Comparison of ENCODE assay signal across 2 cellular contexts in the genomic region with DNA sequence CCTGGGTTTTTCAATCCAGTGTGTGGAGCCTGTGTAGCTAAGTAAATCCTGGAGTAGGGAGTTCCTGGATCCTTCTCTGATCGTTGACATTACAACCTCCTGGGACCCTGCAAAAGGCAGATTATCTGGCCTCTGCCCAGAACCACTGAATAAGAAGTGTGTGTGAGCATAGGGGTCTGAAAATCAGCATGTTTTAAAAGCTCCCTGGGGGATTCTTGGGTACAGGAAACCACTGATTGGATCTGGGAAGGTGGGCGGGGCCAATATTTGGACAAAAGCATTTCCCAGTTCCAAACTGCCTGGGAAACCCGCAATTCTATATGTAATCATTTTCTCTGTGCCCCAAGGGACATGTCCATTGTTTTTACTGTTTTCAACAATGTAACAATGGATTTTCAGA.
TF ChIP-seq lines count a peak whose summit lies in the region.

No MANE protein-coding gene starts in this region.

TF ChIP-seq in SK-N-SH, 30 proteins besides CTCF, POLR2A, EP300 and RAD21 (continued from another document):
- TF ChIP-seq, protein P1, sequence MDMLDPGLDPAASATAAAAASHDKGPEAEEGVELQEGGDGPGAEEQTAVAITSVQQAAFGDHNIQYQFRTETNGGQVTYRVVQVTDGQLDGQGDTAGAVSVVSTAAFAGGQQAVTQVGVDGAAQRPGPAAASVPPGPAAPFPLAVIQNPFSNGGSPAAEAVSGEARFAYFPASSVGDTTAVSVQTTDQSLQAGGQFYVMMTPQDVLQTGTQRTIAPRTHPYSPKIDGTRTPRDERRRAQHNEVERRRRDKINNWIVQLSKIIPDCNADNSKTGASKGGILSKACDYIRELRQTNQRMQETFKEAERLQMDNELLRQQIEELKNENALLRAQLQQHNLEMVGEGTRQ (IDR thresholded peaks at IDR 0.05; ENCODE audit: borderline replicate concordance, low read depth, low read length) = no peak
- TF ChIP-seq, protein P2, sequence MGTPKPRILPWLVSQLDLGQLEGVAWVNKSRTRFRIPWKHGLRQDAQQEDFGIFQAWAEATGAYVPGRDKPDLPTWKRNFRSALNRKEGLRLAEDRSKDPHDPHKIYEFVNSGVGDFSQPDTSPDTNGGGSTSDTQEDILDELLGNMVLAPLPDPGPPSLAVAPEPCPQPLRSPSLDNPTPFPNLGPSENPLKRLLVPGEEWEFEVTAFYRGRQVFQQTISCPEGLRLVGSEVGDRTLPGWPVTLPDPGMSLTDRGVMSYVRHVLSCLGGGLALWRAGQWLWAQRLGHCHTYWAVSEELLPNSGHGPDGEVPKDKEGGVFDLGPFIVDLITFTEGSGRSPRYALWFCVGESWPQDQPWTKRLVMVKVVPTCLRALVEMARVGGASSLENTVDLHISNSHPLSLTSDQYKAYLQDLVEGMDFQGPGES (IDR thresholded peaks at IDR 0.05; ENCODE audit: low read depth, low read length) = no peak
- TF ChIP-seq, protein P3, sequence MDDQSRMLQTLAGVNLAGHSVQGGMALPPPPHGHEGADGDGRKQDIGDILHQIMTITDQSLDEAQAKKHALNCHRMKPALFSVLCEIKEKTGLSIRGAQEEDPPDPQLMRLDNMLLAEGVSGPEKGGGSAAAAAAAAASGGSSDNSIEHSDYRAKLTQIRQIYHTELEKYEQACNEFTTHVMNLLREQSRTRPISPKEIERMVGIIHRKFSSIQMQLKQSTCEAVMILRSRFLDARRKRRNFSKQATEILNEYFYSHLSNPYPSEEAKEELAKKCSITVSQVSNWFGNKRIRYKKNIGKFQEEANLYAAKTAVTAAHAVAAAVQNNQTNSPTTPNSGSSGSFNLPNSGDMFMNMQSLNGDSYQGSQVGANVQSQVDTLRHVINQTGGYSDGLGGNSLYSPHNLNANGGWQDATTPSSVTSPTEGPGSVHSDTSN (IDR thresholded peaks at IDR 0.05) = no peak
- TF ChIP-seq RFX5 (IDR thresholded peaks at IDR 0.05; ENCODE audit: low read length) (no peak), GATA2 (CRISPR knock-in tag; IDR thresholded peaks at IDR 0.05) (no peak), POLR2AphosphoS5 (IDR thresholded peaks at IDR 0.05; ENCODE audit: low read depth, low read length) (no peak), FOXM1 (IDR thresholded peaks at IDR 0.05; ENCODE audit: low read depth) (no peak)

TF ChIP-seq in SK-N-SH treated with all-trans-retinoic acid at 6 μM for 48 hours, 23 proteins besides CTCF, POLR2A, EP300 and RAD21 (continued from another document):
- TF ChIP-seq, protein P4, sequence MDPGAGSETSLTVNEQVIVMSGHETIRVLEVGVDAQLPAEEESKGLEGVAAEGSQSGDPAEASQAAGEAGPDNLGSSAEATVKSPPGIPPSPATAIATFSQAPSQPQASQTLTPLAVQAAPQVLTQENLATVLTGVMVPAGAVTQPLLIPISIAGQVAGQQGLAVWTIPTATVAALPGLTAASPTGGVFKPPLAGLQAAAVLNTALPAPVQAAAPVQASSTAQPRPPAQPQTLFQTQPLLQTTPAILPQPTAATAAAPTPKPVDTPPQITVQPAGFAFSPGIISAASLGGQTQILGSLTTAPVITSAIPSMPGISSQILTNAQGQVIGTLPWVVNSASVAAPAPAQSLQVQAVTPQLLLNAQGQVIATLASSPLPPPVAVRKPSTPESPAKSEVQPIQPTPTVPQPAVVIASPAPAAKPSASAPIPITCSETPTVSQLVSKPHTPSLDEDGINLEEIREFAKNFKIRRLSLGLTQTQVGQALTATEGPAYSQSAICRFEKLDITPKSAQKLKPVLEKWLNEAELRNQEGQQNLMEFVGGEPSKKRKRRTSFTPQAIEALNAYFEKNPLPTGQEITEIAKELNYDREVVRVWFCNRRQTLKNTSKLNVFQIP (CRISPR knock-in tag; IDR thresholded peaks at IDR 0.05; ENCODE audit: borderline replicate concordance, low read depth) = no peak
- TF ChIP-seq ZNF70 (CRISPR knock-in tag; IDR thresholded peaks at IDR 0.05) (no peak), ZFP3 (CRISPR knock-in tag; IDR thresholded peaks at IDR 0.05) (no peak), ESRRG (CRISPR knock-in tag; IDR thresholded peaks at IDR 0.05) (no peak)
